Comparison of ENCODE assay signal across 10 cellular contexts in the genomic region with DNA sequence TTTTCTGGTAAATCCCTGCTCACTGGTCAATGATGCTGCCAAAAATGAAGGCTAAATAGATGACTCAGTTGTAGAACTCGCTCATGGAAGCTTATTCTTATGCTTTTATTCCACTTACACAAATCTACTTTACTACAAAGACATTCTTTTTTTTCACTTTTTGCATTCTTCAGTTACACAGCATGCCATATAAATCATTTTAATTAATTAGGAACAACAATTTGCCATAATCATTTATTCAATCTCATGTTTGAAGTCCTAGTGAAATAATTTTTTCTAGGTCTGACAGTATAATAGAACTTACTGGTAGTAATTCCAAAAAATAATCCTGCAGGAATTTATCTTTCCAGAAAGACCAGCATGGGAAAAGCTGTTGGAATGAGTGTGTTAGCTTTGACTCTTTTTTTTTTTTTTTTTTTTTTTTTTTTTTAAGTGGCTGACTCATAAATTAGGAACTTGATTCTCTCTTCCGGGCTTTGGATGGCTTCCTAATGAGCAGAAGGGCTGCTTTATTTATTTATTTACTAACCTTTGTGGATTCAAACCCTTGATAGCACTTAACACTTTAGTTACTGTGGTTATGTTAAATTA.
A peak's percentile ranks its signal among the peaks of the same experiment; 100 is the strongest.
DNase-seq lines count a peak whose midpoint lies in the region; ATAC-seq lines count a peak whose summit lies in the region.
"Had no signal": no experiment of that assay in that cellular context is flagged by ENCODE, and none has a peak within 500 bp of the region (broad histone marks: within the 10 kb centered on the region; RNA-seq: fewer than 3 reads in every experiment).

No MANE protein-coding gene starts in this region.

- H3K9me3 ChIP-seq in SJCRH30 (replicated peaks) = no peaks in the 10 kb centered on the region; the same call in 1 of the 2 replicates
- no peaks in the 10 kb centered on the region for H3K9me3 ChIP-seq in subcutaneous abdominal adipose tissue (ENCODE audit: control insufficient read depth in 5 of 5, low read length in 5 of 5)
- H3K9me3 ChIP-seq: esophagus muscularis mucosa had no signal

- no peaks in the 10 kb centered on the region for H3K36me3 ChIP-seq in SJCRH30
- H3K36me3 ChIP-seq in subcutaneous abdominal adipose tissue (ENCODE audit: control insufficient read depth in 5 of 5, insufficient read depth in 5 of 5, low read length in 5 of 5) = no peaks in the 10 kb centered on the region
- H3K36me3 ChIP-seq: esophagus muscularis mucosa had no signal

- DNase-seq in NCI-H146 (lab: John Stamatoyannopoulos, UW) (peak; percentile 3), NCI-H146 treated with DMSO at 0.1 percent for 48 hours (lab: John Stamatoyannopoulos, UW; ENCODE audit: unreplicated experiment) (no peak), SJCRH30 (peak; percentile 30 to 73), glomerular endothelial cell (ENCODE audit: extremely low read depth, low read depth, low spot score) (peak; percentile 52), GOT3 (lab: John Stamatoyannopoulos, UW) (no peak), SK-N-DZ (ENCODE audit: low spot score) (no peak)

- H3K4me3 ChIP-seq in SJCRH30 (peak overlapping the region; percentile 22), subcutaneous abdominal adipose tissue (ENCODE audit: low read depth in 1 of 5, low read length in 5 of 5) (peak overlapping the region in 2 of 5 donors; percentile 22 to 28)

- no peak overlapping the region for H3K9ac ChIP-seq in subcutaneous abdominal adipose tissue (ENCODE audit: low read length in 5 of 5)

- H3K27me3 ChIP-seq in SJCRH30 = no peaks in the 10 kb centered on the region
- no peaks in the 10 kb centered on the region for H3K27me3 ChIP-seq in subcutaneous abdominal adipose tissue (ENCODE audit: control insufficient read depth in 5 of 5, insufficient read depth in 4 of 5, low read length in 5 of 5)
- H3K27me3 ChIP-seq: esophagus muscularis mucosa had no signal

- H3K27ac ChIP-seq in SJCRH30 (peak overlapping the region; percentile 74), subcutaneous abdominal adipose tissue (ENCODE audit: low read depth, low read length) (peak overlapping the region; percentile 67)
- H3K27ac ChIP-seq: 22Rv1 had no signal

- H3K4me1 ChIP-seq in SJCRH30 = peaks cover 22% of the 10 kb centered on the region
- H3K4me1 ChIP-seq in subcutaneous abdominal adipose tissue (ENCODE audit: control insufficient read depth in 5 of 5, insufficient read depth in 5 of 5, low read length in 5 of 5) = peaks cover 0 to 18% (median 16%) of the 10 kb centered on the region in 5 donors

- no peak for ATAC-seq in HG02852 (IDR thresholded peaks at IDR 0.05; ENCODE audit: unreplicated experiment)

Comparison
In these comparisons a context has a peak if more than half of its experiments do, and no peak if none do; other contexts are left out.
1. DNase-seq: peak in NCI-H146 (single experiment), SJCRH30 (2 of 2) and glomerular endothelial cell (single experiment); none in NCI-H146 treated with DMSO at 0.1 percent for 48 hours (single experiment), GOT3 (single experiment) and SK-N-DZ (single experiment).